In the genomic region with DNA sequence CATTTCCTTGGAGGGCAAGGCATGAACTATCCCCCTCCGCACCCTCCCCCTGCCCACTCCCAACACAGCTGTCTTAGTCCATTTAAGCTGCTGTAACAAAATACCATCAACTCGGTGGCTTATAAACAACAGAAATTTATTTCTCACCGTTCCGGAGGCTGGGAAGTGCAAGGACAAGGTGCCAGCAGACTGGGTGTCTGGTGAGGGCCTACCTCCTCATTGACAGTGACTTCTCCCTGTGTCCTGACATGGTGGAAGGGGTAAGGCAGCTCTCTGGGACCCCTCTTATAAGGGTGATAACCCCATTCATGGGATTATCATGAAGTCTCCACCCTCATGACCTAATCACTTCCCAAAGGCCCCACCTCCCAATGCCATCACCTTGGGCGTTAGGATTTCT, we compare ENCODE assay signal across 26 cellular contexts.
"Had no signal": no experiment of that assay in that cellular context is flagged by ENCODE, and none has a peak within 500 bp of the region (broad histone marks: within the 10 kb centered on the region; RNA-seq: fewer than 3 reads in every experiment).

No MANE protein-coding gene starts in this region.

- H3K4me1 ChIP-seq: left ventricle myocardium inferior, pancreas, prostate gland, suprapubic skin, tibial artery, upper lobe of right lung had no signal

- DNase-seq: hypothalamus; immature natural killer cell; left ventricle myocardium inferior; midbrain; mucosa of descending colon; naive thymus-derived CD4-positive, alpha-beta T cell; pancreas; posterior cingulate gyrus; retina; right cardiac atrium; stimulated activated CD4-positive, alpha-beta T cell treated with anti-CD3 and anti-CD28 coated beads, Interleukin-12 subunit alpha, Interleukin-12 subunit beta, amount 100 ng/mL, for 4 hours; stimulated activated CD4-positive, alpha-beta T cell treated with anti-CD3 and anti-CD28 coated beads, Interleukin-15, amount 100 ng/mL, for 24 hours; stimulated activated CD4-positive, alpha-beta T cell treated with anti-CD3 and anti-CD28 coated beads, Interleukin-2, amount 100 ng/mL, for 24 hours; stimulated activated CD4-positive, alpha-beta T cell treated with anti-CD3 and anti-CD28 coated beads, Interleukin-4, amount 100 ng/mL, for 1 hour; stimulated activated naive B cell treated with anti-CD40 and anti-IgM and Interleukin-4, amounts not matched to agents 10 μg/mL and 1 μg/mL and 100 μg/mL, for 72 hours; stimulated activated naive CD8-positive, alpha-beta T cell treated with anti-CD3 and anti-CD28 coated beads, Interleukin-15, Interleukin-2, amounts not matched to agents 100 U/mL and 50 U/mL, for 24 hours; tibial artery; trophoblast cell; upper lobe of right lung had no signal

- H3K4me1 Mint-ChIP-seq: immature natural killer cell; memory B cell; stimulated activated naive B cell treated with anti-CD40 and anti-IgM and Interleukin-4, amounts not matched to agents 10 μg/mL and 1 μg/mL and 100 μg/mL, for 72 hours had no signal

- H3K36me3 Mint-ChIP-seq: immature natural killer cell; memory B cell; naive thymus-derived CD4-positive, alpha-beta T cell; natural killer cell treated with Interleukin-12 subunit alpha and Interleukin-12 subunit beta and Interleukin-15 and Interleukin-18, amount 100 ng/mL, for 72 hours; stimulated activated naive B cell treated with anti-CD40 and anti-IgM and Interleukin-4, amounts not matched to agents 10 μg/mL and 1 μg/mL and 100 μg/mL, for 72 hours had no signal

- H3K27ac Mint-ChIP-seq: immature natural killer cell; memory B cell; naive thymus-derived CD4-positive, alpha-beta T cell; natural killer cell treated with Interleukin-12 subunit alpha and Interleukin-12 subunit beta and Interleukin-15 and Interleukin-18, amount 100 ng/mL, for 72 hours; stimulated activated naive B cell treated with anti-CD40 and anti-IgM and Interleukin-4, amounts not matched to agents 10 μg/mL and 1 μg/mL and 100 μg/mL, for 72 hours had no signal

- H3K9me3 ChIP-seq: left ventricle myocardium inferior, mucosa of descending colon, pancreas, prostate gland, suprapubic skin, thoracic aorta, tibial artery, upper lobe of right lung had no signal

- ATAC-seq: mucosa of descending colon; naive thymus-derived CD4-positive, alpha-beta T cell; natural killer cell treated with Interleukin-12 subunit alpha and Interleukin-12 subunit beta and Interleukin-15 and Interleukin-18, amount 100 ng/mL, for 72 hours; pancreas; right cardiac atrium; sciatic nerve; stimulated activated naive B cell treated with anti-CD40 and anti-IgM and Interleukin-4, amounts not matched to agents 10 μg/mL and 1 μg/mL and 100 μg/mL, for 72 hours; stimulated activated naive CD8-positive, alpha-beta T cell treated with anti-CD3 and anti-CD28 coated beads, Interleukin-15, Interleukin-2, amounts not matched to agents 100 U/mL and 50 U/mL, for 24 hours; upper lobe of right lung had no signal

- H3K27me3 ChIP-seq: pancreas had no signal

- H3K4me3 ChIP-seq: left ventricle myocardium inferior, mucosa of descending colon, pancreas, prostate gland, skin epidermis, suprapubic skin, thoracic aorta, tibial artery, upper lobe of right lung had no signal

- H3K36me3 ChIP-seq: left ventricle myocardium inferior, pancreas, prostate gland, suprapubic skin, thoracic aorta, tibial artery, upper lobe of right lung had no signal

- H3K9me3 Mint-ChIP-seq: immature natural killer cell; memory B cell; naive thymus-derived CD4-positive, alpha-beta T cell; natural killer cell treated with Interleukin-12 subunit alpha and Interleukin-12 subunit beta and Interleukin-15 and Interleukin-18, amount 100 ng/mL, for 72 hours; stimulated activated naive B cell treated with anti-CD40 and anti-IgM and Interleukin-4, amounts not matched to agents 10 μg/mL and 1 μg/mL and 100 μg/mL, for 72 hours had no signal

- H3K4me3 Mint-ChIP-seq: immature natural killer cell; memory B cell; naive thymus-derived CD4-positive, alpha-beta T cell; natural killer cell treated with Interleukin-12 subunit alpha and Interleukin-12 subunit beta and Interleukin-15 and Interleukin-18, amount 100 ng/mL, for 72 hours; stimulated activated naive B cell treated with anti-CD40 and anti-IgM and Interleukin-4, amounts not matched to agents 10 μg/mL and 1 μg/mL and 100 μg/mL, for 72 hours had no signal

- H3K27ac ChIP-seq: left ventricle myocardium inferior, pancreas, prostate gland, skin epidermis, suprapubic skin, thoracic aorta, tibial artery, upper lobe of right lung had no signal
